17 cellular contexts compared by ENCODE assay signal in the genomic region with DNA sequence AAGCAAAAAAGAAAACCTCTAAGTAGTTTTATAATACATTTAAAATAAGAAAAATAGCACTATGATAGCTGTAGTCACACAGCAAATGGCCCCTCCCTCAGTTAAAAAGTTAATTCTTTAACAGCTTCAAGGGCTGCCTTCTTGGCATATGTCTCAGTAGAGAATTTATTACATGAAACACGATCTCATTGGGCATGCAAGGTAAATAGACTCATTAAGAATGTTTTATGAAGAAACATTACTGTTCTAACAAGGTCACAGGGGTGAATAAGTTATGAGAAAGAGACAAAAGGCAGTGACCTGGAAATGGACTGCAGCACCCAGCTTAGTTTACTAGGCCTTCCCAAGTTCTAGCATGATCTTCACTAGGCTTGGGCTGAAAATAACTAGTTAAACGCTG.
"Had no signal": no experiment of that assay in that cellular context is flagged by ENCODE, and none has a peak within 500 bp of the region (broad histone marks: within the 10 kb centered on the region; RNA-seq: fewer than 3 reads in every experiment).

No MANE protein-coding gene starts in this region.

- ATAC-seq: gastrocnemius medialis, natural killer cell had no signal

- H3K9me3 ChIP-seq: gastrocnemius medialis, psoas muscle, sigmoid colon, upper lobe of left lung had no signal

- H3K27ac Mint-ChIP-seq: activated naive CD4-positive, alpha-beta T cell treated with anti-CD3 and anti-CD28 coated beads, Interleukin-2, amount 50 U/mL, for 24 hours; natural killer cell; T-helper 1 cell treated with Interleukin-12 subunit alpha and Interleukin-12 subunit beta and Interleukin-4 antibody, amounts not matched to agents 30 μg/mL and 1 μg/mL, for 36 hours had no signal

- H3K9me3 Mint-ChIP-seq: activated naive CD4-positive, alpha-beta T cell treated with anti-CD3 and anti-CD28 coated beads, Interleukin-2, amount 50 U/mL, for 24 hours; natural killer cell; T-helper 1 cell treated with Interleukin-12 subunit alpha and Interleukin-12 subunit beta and Interleukin-4 antibody, amounts not matched to agents 30 μg/mL and 1 μg/mL, for 36 hours had no signal

- H3K4me1 Mint-ChIP-seq: natural killer cell had no signal

- H3K4me3 Mint-ChIP-seq: activated naive CD4-positive, alpha-beta T cell treated with anti-CD3 and anti-CD28 coated beads, Interleukin-2, amount 50 U/mL, for 24 hours; natural killer cell; T-helper 1 cell treated with Interleukin-12 subunit alpha and Interleukin-12 subunit beta and Interleukin-4 antibody, amounts not matched to agents 30 μg/mL and 1 μg/mL, for 36 hours had no signal

- H3K36me3 ChIP-seq: gastrocnemius medialis, sigmoid colon, upper lobe of left lung had no signal

- H3K36me3 Mint-ChIP-seq: natural killer cell had no signal

- H3K27me3 ChIP-seq: gastrocnemius medialis, sigmoid colon, upper lobe of left lung had no signal

- H3K27me3 Mint-ChIP-seq: activated naive CD4-positive, alpha-beta T cell treated with anti-CD3 and anti-CD28 coated beads, Interleukin-2, amount 50 U/mL, for 24 hours had no signal

- H3K4me3 ChIP-seq: gastrocnemius medialis, psoas muscle, sigmoid colon, upper lobe of left lung had no signal

- H3K27ac ChIP-seq: gastrocnemius medialis, psoas muscle, sigmoid colon, upper lobe of left lung had no signal

- DNase-seq: activated CD4-positive, alpha-beta T cell treated with anti-CD3 and anti-CD28 coated beads, Interleukin-2, amount 50 U/mL, for 1 hour; activated effector memory CD4-positive, alpha-beta T cell treated with Interleukin-2 at 50 U/mL for 16 hours; activated T-cell treated with anti-CD3 and anti-CD28 coated beads, Interleukin-2, amount 50 U/mL, for 1 hour; central memory CD4-positive, alpha-beta T cell; cortex of kidney; effector CD8-positive, alpha-beta T cell; gastrocnemius medialis; mammary epithelial cell; natural killer cell; occipital lobe; psoas muscle; sigmoid colon; stimulated activated CD4-positive, alpha-beta T cell treated with anti-CD3 and anti-CD28 coated beads, Interleukin-12 subunit alpha, Interleukin-12 subunit beta, amount 100 ng/mL, for 4 hours; stimulated activated naive CD4-positive, alpha-beta T cell treated with Interleukin-2 at 50 U/mL for 16 hours; upper lobe of left lung had no signal
